In genomic region chr1:65431111-65431705, GRCh38 we compare ENCODE assay signal across 9 cellular contexts. TPM values are rescaled to one million over a fixed set of nuclear protein-coding genes. Genes with fewer than 3 reads are reported as not detected.
A peak's percentile ranks its signal among the peaks of the same experiment; 100 is the strongest.
DNase-seq lines count a peak whose midpoint lies in the region; ATAC-seq and TF ChIP-seq lines count a peak whose summit lies in the region.
"Had no signal": no experiment of that assay in that cellular context is flagged by ENCODE, and none has a peak within 500 bp of the region (broad histone marks: within the 10 kb centered on the region; RNA-seq: fewer than 3 reads in every experiment).

No MANE protein-coding gene starts in this region.

- H3K79me2 ChIP-seq in neural progenitor cell (ENCODE audit: low read depth), result no peaks in the 10 kb centered on the region

- peak; percentile 79 for TF ChIP-seq CTCF in neural progenitor cell (IDR thresholded peaks at IDR 0.05)

- DNase-seq in NCI-H1417 (lab: John Stamatoyannopoulos, UW) (peak; percentile 28 to 71 (median 51)), NCI-H1417 treated with DMSO at 0.1 percent for 48 hours (lab: John Stamatoyannopoulos, UW) (no peak), NCI-H69 (lab: John Stamatoyannopoulos, UW) (peak; percentile 36), dermis blood vessel endothelial cell (peak; percentile 81), neural progenitor cell (ENCODE audit: low spot score) (peak; percentile 44), left colon (no peak)
- no peak for DNase-seq in T-helper 2 cell treated with Interferon-gamma antibody and Interleukin-4, amounts not matched to agents 5 μg/mL and 100 μg/mL, for 36 hours (ENCODE audit: low spot score)

- H3K27me3 Mint-ChIP-seq in neural progenitor cell (ENCODE audit: insufficient read depth, low read depth), result no peaks in the 10 kb centered on the region
- H3K27me3 Mint-ChIP-seq in T-helper 2 cell treated with Interferon-gamma antibody and Interleukin-4, amounts not matched to agents 5 μg/mL and 100 μg/mL, for 36 hours (ENCODE audit: low read depth), result no peaks in the 10 kb centered on the region

- H3K9ac ChIP-seq in neural progenitor cell, result no peak overlapping the region

- H3K9me3 ChIP-seq in neural progenitor cell (ENCODE audit: low read depth), result no peaks in the 10 kb centered on the region
- H3K9me3 ChIP-seq: BLaER1 treated with 17β-estradiol and CSF1 and Interleukin-3, amounts not matched to agents 10 nM and 100 nM had no signal

- peaks cover 10% of the 10 kb centered on the region for H3K4me1 Mint-ChIP-seq in neural progenitor cell
- H3K4me1 Mint-ChIP-seq in T-helper 2 cell treated with Interferon-gamma antibody and Interleukin-4, amounts not matched to agents 5 μg/mL and 100 μg/mL, for 36 hours (ENCODE audit: low read depth), result peaks cover 23% of the 10 kb centered on the region

- H3K4me3 Mint-ChIP-seq in neural progenitor cell, result no peak overlapping the region
- no peak overlapping the region for H3K4me3 Mint-ChIP-seq in T-helper 2 cell treated with Interferon-gamma antibody and Interleukin-4, amounts not matched to agents 5 μg/mL and 100 μg/mL, for 36 hours

- ATAC-seq in HG02852 (IDR thresholded peaks at IDR 0.05; ENCODE audit: unreplicated experiment) (peak; percentile 67), left colon (no peak)

- no peaks in the 10 kb centered on the region for H3K36me3 ChIP-seq in neural progenitor cell

- H3K27ac ChIP-seq in neural progenitor cell, result no peak overlapping the region

- peaks cover 17% of the 10 kb centered on the region for H4K20me1 ChIP-seq in neural progenitor cell (ENCODE audit: low read depth)

- H3K4me1 ChIP-seq in neural progenitor cell, result peaks cover 44% of the 10 kb centered on the region

- H3K4me2 ChIP-seq in neural progenitor cell, result peak overlapping the region; percentile 18

- no peak overlapping the region for H3K4me3 ChIP-seq in neural progenitor cell
- H3K4me3 ChIP-seq: BLaER1 treated with 17β-estradiol and CSF1 and Interleukin-3, amounts not matched to agents 10 nM and 100 nM had no signal

- H2AFZ ChIP-seq in neural progenitor cell (replicated peaks), result no peak overlapping the region

- H3K9me3 Mint-ChIP-seq in neural progenitor cell, result no peaks in the 10 kb centered on the region
- H3K9me3 Mint-ChIP-seq in T-helper 2 cell treated with Interferon-gamma antibody and Interleukin-4, amounts not matched to agents 5 μg/mL and 100 μg/mL, for 36 hours, result no peaks in the 10 kb centered on the region

- intact Hi-C loops in left colon (cut with DNase I, micrococcal nuclease), result no loop called here

- H3K27me3 ChIP-seq in neural progenitor cell, result no peaks in the 10 kb centered on the region
- H3K27me3 ChIP-seq: BLaER1 treated with 17β-estradiol and CSF1 and Interleukin-3, amounts not matched to agents 10 nM and 100 nM had no signal

- peaks cover 33% of the 10 kb centered on the region for H3F3A ChIP-seq in neural progenitor cell (ENCODE audit: low read depth)

- peaks cover 21% of the 10 kb centered on the region for H3K36me3 Mint-ChIP-seq in neural progenitor cell
- peaks cover 19% of the 10 kb centered on the region for H3K36me3 Mint-ChIP-seq in T-helper 2 cell treated with Interferon-gamma antibody and Interleukin-4, amounts not matched to agents 5 μg/mL and 100 μg/mL, for 36 hours (ENCODE audit: low read depth)

- H3K27ac Mint-ChIP-seq in neural progenitor cell, result no peak overlapping the region
- no peak overlapping the region for H3K27ac Mint-ChIP-seq in T-helper 2 cell treated with Interferon-gamma antibody and Interleukin-4, amounts not matched to agents 5 μg/mL and 100 μg/mL, for 36 hours

RNA-seq across cellular contexts. Expression of gene LEPR, which starts 10.7 kb away (rescaled TPM):
- total RNA-seq in dermis blood vessel endothelial cell (81.2 and 109 TPM in 2 replicates), neural progenitor cell (ENCODE audit: low replicate concordance) (11.4 and 15.2 TPM in 2 replicates), left colon (1 to 10 TPM; 4.2 to 5.6 TPM)

RNA-seq across cellular contexts. Expression of gene LEPROT, which starts 10.7 kb away (rescaled TPM):
- 58.7 and 60.6 TPM in 2 replicates for total RNA-seq in dermis blood vessel endothelial cell
- 44.3 and 49.2 TPM in 2 replicates for total RNA-seq in neural progenitor cell (ENCODE audit: low replicate concordance)
- total RNA-seq in left colon, result 10 to 100 TPM; 59.8 to 77.1 TPM

Comparison
In these comparisons a context has a peak if more than half of its experiments do, and no peak if none do; other contexts are left out.
1. DNase-seq: peak in NCI-H1417 (3 of 3), NCI-H69 (single experiment), dermis blood vessel endothelial cell (single experiment) and neural progenitor cell (single experiment); none in NCI-H1417 treated with DMSO at 0.1 percent for 48 hours (single experiment), T-helper 2 cell treated with Interferon-gamma antibody and Interleukin-4, amounts not matched to agents 5 μg/mL and 100 μg/mL, for 36 hours (single experiment) and left colon (0 of 2).